ENCODE assay signal across 11 cellular contexts in the genomic region with DNA sequence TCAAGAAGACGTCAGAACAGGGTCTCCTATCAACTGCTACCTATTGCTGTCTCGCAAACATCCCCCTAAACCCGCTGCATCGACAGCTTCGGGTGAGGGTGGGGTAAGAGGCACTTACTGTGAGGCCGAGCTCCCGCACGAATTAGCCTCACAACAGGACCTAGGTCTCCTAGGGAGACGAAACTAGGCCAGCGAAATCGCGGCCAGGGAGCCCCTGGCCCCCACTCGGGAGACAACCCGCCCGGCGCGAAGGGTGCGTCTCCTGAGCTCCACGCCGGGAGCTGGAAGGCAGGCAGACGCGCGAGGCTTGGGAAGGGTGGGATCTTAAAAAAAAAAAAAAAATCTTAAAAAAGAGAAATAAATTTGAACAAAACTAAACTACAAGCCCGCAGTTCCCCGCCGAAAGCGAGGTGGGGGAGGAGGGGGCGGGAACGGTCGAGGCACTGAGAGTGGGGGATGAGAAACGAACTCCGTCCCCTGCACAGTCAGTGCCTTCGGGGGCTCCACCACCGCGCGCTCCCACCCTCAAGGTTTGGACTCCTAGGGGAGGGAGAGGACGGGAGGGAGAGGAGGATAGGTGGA. TPM values are rescaled to one million over a fixed set of nuclear protein-coding genes. Genes with fewer than 3 reads are reported as not detected.
DNase-seq lines count a peak whose midpoint lies in the region; ATAC-seq and TF ChIP-seq lines count a peak whose summit lies in the region.
"Had no signal": no experiment of that assay in that cellular context is flagged by ENCODE, and none has a peak within 500 bp of the region (broad histone marks: within the 10 kb centered on the region; RNA-seq: fewer than 3 reads in every experiment).

No MANE protein-coding gene starts in this region.

- H3K36me3 ChIP-seq in GM23248 (ENCODE audit: low read depth) (no peaks in the 10 kb centered on the region), sigmoid colon (no peaks in the 10 kb centered on the region)
- H3K36me3 ChIP-seq: neutrophil had no signal

- H3F3A ChIP-seq in GM23248 (ENCODE audit: insufficient read depth): no peaks in the 10 kb centered on the region

- H3K4me2 ChIP-seq in GM23248 (ENCODE audit: unreplicated experiment): peak overlapping the region; percentile 81

- intact Hi-C loops in sigmoid colon (cut with DNase I): no loop called here

- no peak for TF ChIP-seq CTCF in sigmoid colon (IDR thresholded peaks at IDR 0.05)

- H3K9me3 ChIP-seq in GM23248 (ENCODE audit: low read depth) (no peaks in the 10 kb centered on the region), sigmoid colon (no peaks in the 10 kb centered on the region)
- H3K9me3 ChIP-seq: neutrophil had no signal

- in situ Hi-C loops in GM23248 (cut with MboI): no loop called here

- no peaks in the 10 kb centered on the region for H3K9me2 ChIP-seq in GM23248 (ENCODE audit: insufficient read depth)

- no peaks in the 10 kb centered on the region for H4K20me1 ChIP-seq in GM23248 (ENCODE audit: insufficient read depth)

- no peaks in the 10 kb centered on the region for H3K79me2 ChIP-seq in GM23248 (ENCODE audit: insufficient read depth)

- TF ChIP-seq POLR2A in sigmoid colon (IDR thresholded peaks at IDR 0.05): no peak

- H3K27ac ChIP-seq in GM23248 (no peak overlapping the region), caudate nucleus (ENCODE audit: low read depth, low read length) (peak overlapping the region; percentile 93), sigmoid colon (peak overlapping the region; percentile 74 to 83 (median 79))
- H3K27ac ChIP-seq: neutrophil had no signal

- peak overlapping the region; percentile 62; the same call in 1 of the 2 replicates for H2AFZ ChIP-seq in GM23248

- H3K4me1 ChIP-seq in GM23248 (ENCODE audit: insufficient read depth) (peaks cover 8% of the 10 kb centered on the region; the same call in 1 of the 2 replicates), sigmoid colon (peaks cover 0 to 83% (median 50%) of the 10 kb centered on the region in 4 donors)

- H3K4me3 ChIP-seq in GM23248 (peak overlapping the region; percentile 65), sigmoid colon (peak overlapping the region; percentile 34 to 56 (median 47))

- 6% methylated on average over 34 to 37 of the region's 37 CpGs for WGBS in GM23248 (ENCODE audit: low coverage in 1 of 2, low lambda C conversion rate in 2 of 2, missing lambda C conversion rate in 2 of 2), 2 experiments
- WGBS in sigmoid colon, 2 donors: 3 to 6% methylated on average over 37 of the region's 37 CpGs

- H3K9ac ChIP-seq in GM23248: no peak overlapping the region

- H3K27me3 ChIP-seq in GM23248 (replicated peaks; ENCODE audit: insufficient read depth) (peaks cover 93% of the 10 kb centered on the region), sigmoid colon (peaks cover 6 to 79% (median 49%) of the 10 kb centered on the region in 3 donors)

- ATAC-seq in GM19467 (IDR thresholded peaks at IDR 0.05; ENCODE audit: unreplicated experiment): no peak
- no peak for ATAC-seq in HG02970 (IDR thresholded peaks at IDR 0.05; ENCODE audit: low FRiP score, unreplicated experiment)

- TF ChIP-seq EP300 in sigmoid colon (IDR thresholded peaks at IDR 0.05): no peak

- DNase-seq in GM23248 (no peak), caudate nucleus (lab: John Stamatoyannopoulos, UW) (peak in 13 of 61 donors; percentile 8 to 58 (median 36)), iPS-NIHi7 (ENCODE audit: extremely low spot score) (peak; percentile 24), sigmoid colon (no peak), activated gamma-delta T cell (lab: John Stamatoyannopoulos, UW) (no peak), RKO (ENCODE audit: low spot score) (no peak)
- DNase-seq: CD8-positive, alpha-beta memory T cell; NCI-H187 treated with DMSO at 0.1 percent for 48 hours had no signal

RNA-seq across cellular contexts. Expression of gene NFIB, which starts 33.0 kb away (rescaled TPM):
- total RNA-seq in GM23248 (2014; rRNA removed; shearing (Covaris generic)): 3.4 and 5.3 TPM in 2 replicates
- polyA plus RNA-seq in GM23248 (2016; fragmentation: Nextera tagmentation; extraction: Ambion mirVana) (5.8 and 6.0 TPM in 2 replicates), sigmoid colon (10 to 100 TPM in 1 of 3 donors, 1 to 10 TPM in 2; 3.7 to 12.5 (median 4.8) TPM)
- total RNA-seq in sigmoid colon: 100 to 1,000 TPM in 1 of 4 donors, 10 to 100 TPM in 3; 45.3 to 129 (median 59.9) TPM
- total RNA-seq: CD8-positive, alpha-beta memory T cell had no signal
- polyA plus RNA-seq: CD8-positive, alpha-beta memory T cell had no signal
